ENCODE assay signal across 8 cellular contexts in genomic region chr1:21574464-21575151, GRCh38.
DNase-seq lines count a peak whose midpoint lies in the region; ATAC-seq and TF ChIP-seq lines count a peak whose summit lies in the region.

No MANE protein-coding gene starts in this region.

- no peak overlapping the region for H2AFZ ChIP-seq in GM23338

- H3F3A ChIP-seq in GM23338 (replicated peaks; ENCODE audit: low read depth): no peaks in the 10 kb centered on the region

- 0 out of 2 replicates have a peak, but pooled peaks cover 3% of the 10 kb centered on the region for H4K20me1 ChIP-seq in GM23338 (replicated peaks; ENCODE audit: insufficient read depth)

- H3K4me3 ChIP-seq in GM23338 (no peak overlapping the region), SJCRH30 (peak overlapping the region; percentile 25), rectal smooth muscle tissue (ENCODE audit: low read length) (peak overlapping the region; percentile 16)

- peak overlapping the region; percentile 40; the same call in 1 of the 2 replicates for H3K4me2 ChIP-seq in GM23338

- DNase-seq in GM23338 (ENCODE audit: low spot score): peak; percentile 72
- peak; percentile 82 to 91 for DNase-seq in SJCRH30
- peak; percentile 86 for DNase-seq in Right ventricle myocardium superior
- DNase-seq in putamen (ENCODE audit: low spot score): no peak
- no peak for DNase-seq in D341Med (ENCODE audit: low spot score)
- DNase-seq in activated CD4-positive, alpha-beta T cell treated with anti-CD3 and anti-CD28 coated beads, Interleukin-2, amount 50 U/mL, for 48 hours: no peak

- no peaks in the 10 kb centered on the region for H3K9me2 ChIP-seq in GM23338 (ENCODE audit: insufficient read depth)

- H3K27me3 ChIP-seq in GM23338 (ENCODE audit: insufficient read depth) (no peaks in the 10 kb centered on the region), SJCRH30 (no peaks in the 10 kb centered on the region), rectal smooth muscle tissue (ENCODE audit: control insufficient read depth, insufficient read depth, low read length) (no peaks in the 10 kb centered on the region)

- H3K79me2 ChIP-seq in GM23338 (replicated peaks; ENCODE audit: insufficient read depth): no peaks in the 10 kb centered on the region

- H3K4me1 Mint-ChIP-seq in GM23338: peaks cover 8% of the 10 kb centered on the region

- H3K9me3 ChIP-seq in SJCRH30 (replicated peaks): no peaks in the 10 kb centered on the region

- H3K4me3 Mint-ChIP-seq in GM23338: no peak overlapping the region

- peak in 1 of 2 experiments; percentile 37; a peak in 1 of 4 replicates for TF ChIP-seq CTCF in GM23338 (conservative IDR thresholded peaks at IDR 0.05; ENCODE audit: low read depth in 2 of 2)

- H3K4me1 ChIP-seq in GM23338 (ENCODE audit: insufficient read depth) (peaks cover 6% of the 10 kb centered on the region; the same call in 1 of the 2 replicates), SJCRH30 (peaks cover 11% of the 10 kb centered on the region), rectal smooth muscle tissue (ENCODE audit: control insufficient read depth, insufficient read depth, low read length) (peaks cover 5% of the 10 kb centered on the region)

- H3K9me3 Mint-ChIP-seq in GM23338: no peaks in the 10 kb centered on the region

- no peak overlapping the region for H3K9ac ChIP-seq in rectal smooth muscle tissue (ENCODE audit: low read length)

- H3K27ac ChIP-seq in GM23338 (ENCODE audit: low read depth) (0 out of 2 replicates have a peak overlapping the region, but pooled peaks have one; percentile 8), SJCRH30 (peak overlapping the region; percentile 54; the same call in 1 of the 2 replicates), rectal smooth muscle tissue (ENCODE audit: low read depth, low read length) (no peak overlapping the region)

- intact Hi-C loops in Right ventricle myocardium superior (cut with DNase I): loop anchor here (2.0 to 5.0 kb wide), 2 partner anchors 66 to 202 kb away; partner anchors contain the start of gene ALPL

- peak overlapping the region; percentile 56; the same call in 1 of the 2 replicates for H3K27ac Mint-ChIP-seq in GM23338

- H3K27me3 Mint-ChIP-seq in GM23338 (ENCODE audit: insufficient read depth, low read depth, poor library complexity): peaks cover 14% of the 10 kb centered on the region

- ATAC-seq in GM23338: peak; percentile 82
- ATAC-seq in Right ventricle myocardium superior (ENCODE audit: poor library complexity): peak; percentile 71
- no peak for ATAC-seq in GM19023 (IDR thresholded peaks at IDR 0.05; ENCODE audit: unreplicated experiment)

- no peaks in the 10 kb centered on the region for H3K36me3 ChIP-seq in GM23338 (ENCODE audit: insufficient read depth)
- H3K36me3 ChIP-seq in SJCRH30: no peaks in the 10 kb centered on the region
- no peaks in the 10 kb centered on the region for H3K36me3 ChIP-seq in rectal smooth muscle tissue (ENCODE audit: control insufficient read depth, insufficient read depth, low read length)

- H3K36me3 Mint-ChIP-seq in GM23338 (ENCODE audit: low read depth): peaks cover 14% of the 10 kb centered on the region; the same call in 2 of the 3 replicates

TF ChIP-seq in GM23338, 12 proteins besides CTCF, POLR2A, EP300 and RAD21:
- TF ChIP-seq POLR2AphosphoS5 (IDR thresholded peaks at IDR 0.05; ENCODE audit: low read depth): 0 out of 2 replicates have a peak, but pooled peaks have one; percentile 4
- TF ChIP-seq STAT1 (IDR thresholded peaks at IDR 0.05; ENCODE audit: unreplicated experiment): no peak

Comparison
In these comparisons a context has a peak if more than half of its experiments do, and no peak if none do; other contexts are left out.
1. DNase-seq: peak in GM23338 (single experiment), SJCRH30 (2 of 2) and Right ventricle myocardium superior (single experiment); none in putamen (single experiment), D341Med (single experiment) and activated CD4-positive, alpha-beta T cell treated with anti-CD3 and anti-CD28 coated beads, Interleukin-2, amount 50 U/mL, for 48 hours (0 of 2).